In genomic region chr2:183179156-183179555, GRCh38 we compare ENCODE assay signal across 27 cellular contexts. TPM values are rescaled to one million over a fixed set of nuclear protein-coding genes. Genes with fewer than 3 reads are reported as not detected.
A peak's percentile ranks its signal among the peaks of the same experiment; 100 is the strongest.
DNase-seq lines count a peak whose midpoint lies in the region; ATAC-seq lines count a peak whose summit lies in the region.
"Had no signal": no experiment of that assay in that cellular context is flagged by ENCODE, and none has a peak within 500 bp of the region (broad histone marks: within the 10 kb centered on the region; RNA-seq: fewer than 3 reads in every experiment).

No MANE protein-coding gene starts in this region.

- DNase-seq in EL (peak; percentile 13), M059J (ENCODE audit: low read depth) (peak; percentile 27), astrocyte of the hippocampus (ENCODE audit: low read depth, low spot score) (peak; percentile 55), kidney tubule cell (ENCODE audit: low spot score) (peak; percentile 85), NCI-H510A (lab: John Stamatoyannopoulos, UW) (no peak), Right ventricle myocardium inferior (ENCODE audit: missing footprints) (no peak)
- DNase-seq: activated CD4-positive, alpha-beta T cell treated with anti-CD3 and anti-CD28 coated beads for 4 hours; activated CD8-positive, alpha-beta memory T cell treated with anti-CD3 and anti-CD28 coated beads for 24 hours; activated naive CD8-positive, alpha-beta T cell treated with anti-CD3 and anti-CD28 coated beads for 36 hours; cerebellar nuclear complex; gastrocnemius medialis; GF-D8; hypothalamus; left colon; mammary epithelial cell; NCI-H1417 treated with DMSO at 0.1 percent for 48 hours; NCI-H2081; NCI-H69; Peyer's patch; SIG-M5; stimulated activated CD4-positive, alpha-beta T cell treated with anti-CD3 and anti-CD28 coated beads, Interleukin-15, amount 100 ng/mL, for 24 hours; stimulated activated CD4-positive, alpha-beta T cell treated with anti-CD3 and anti-CD28 coated beads, Interleukin-4, amount 100 ng/mL, for 4 hours; trophoblast cell had no signal

- intact Hi-C loops in Right ventricle myocardium inferior (cut with DNase I) = no loop called here

- ATAC-seq in HG02571 (IDR thresholded peaks at IDR 0.05; ENCODE audit: unreplicated experiment) (no peak), GM19463 (IDR thresholded peaks at IDR 0.05; ENCODE audit: unreplicated experiment) (no peak), Right ventricle myocardium inferior (no peak)
- ATAC-seq: gastrocnemius medialis; left colon; natural killer cell treated with Interleukin-12 subunit alpha and Interleukin-12 subunit beta and Interleukin-15 and Interleukin-18, amount 100 ng/mL, for 72 hours had no signal

RNA-seq across cellular contexts. Expression of gene NUP35, which starts 54.9 kb away (rescaled TPM):
- 27.7 and 29.5 TPM in 2 replicates for total RNA-seq in M059J (2014; rRNA removed; shearing (Covaris generic))
- total RNA-seq in Right ventricle myocardium inferior = 8.0 TPM
- total RNA-seq: ascending aorta had no signal

Comparison
In these comparisons a context has a peak if more than half of its experiments do, and no peak if none do; other contexts are left out.
1. DNase-seq: peak in EL (single experiment), M059J (single experiment), astrocyte of the hippocampus (single experiment) and kidney tubule cell (single experiment); none in NCI-H510A (single experiment) and Right ventricle myocardium inferior (single experiment).